ENCODE assay signal across 8 cellular contexts in genomic region chr2:165953655-165954606, GRCh38.
DNase-seq lines count a peak whose midpoint lies in the region; ATAC-seq and TF ChIP-seq lines count a peak whose summit lies in the region.

Gene TTC21B, minus strand, starts transcription at chr2:165953776. Its CDS starts 71 bp downstream, at chr2:165953705.

- peak; percentile 75 for TF ChIP-seq CTCF in AG10803 (conservative IDR thresholded peaks at IDR 0.05; ENCODE audit: low read length)

- H3K4me1 Mint-ChIP-seq in central memory CD8-positive, alpha-beta T cell, result peaks cover 16% of the 10 kb centered on the region

- H3K4me3 Mint-ChIP-seq in central memory CD8-positive, alpha-beta T cell, result no peak within 1 kb of the TSS

- H3K27ac Mint-ChIP-seq in central memory CD8-positive, alpha-beta T cell (ENCODE audit: low read depth), result peak within 1 kb of the TSS; percentile 34

- H3K36me3 Mint-ChIP-seq in central memory CD8-positive, alpha-beta T cell (ENCODE audit: insufficient read depth), result peaks cover 2% of the 10 kb centered on the region

- no peaks in the 10 kb centered on the region for H3K9me3 Mint-ChIP-seq in central memory CD8-positive, alpha-beta T cell

- DNase-seq in AG10803 (ENCODE audit: low read depth), result peak; percentile 94
- peak; percentile 97 for DNase-seq in NCI-H345 treated with DMSO at 0.1 percent for 48 hours (lab: John Stamatoyannopoulos, UW; ENCODE audit: unreplicated experiment)
- peak; percentile 86 to 90 (median 87) for DNase-seq in activated CD4-positive, CD25-positive, alpha-beta regulatory T cell (lab: John Stamatoyannopoulos, UW)
- DNase-seq in central memory CD8-positive, alpha-beta T cell (ENCODE audit: low spot score in 2 of 2), result peak; percentile 85 to 88
- peak; percentile 96 for DNase-seq in iris pigment epithelial cell (ENCODE audit: low read depth)
- DNase-seq in stimulated activated CD4-positive, alpha-beta T cell treated with anti-CD3 and anti-CD28 coated beads, Interleukin-12 subunit alpha, Interleukin-12 subunit beta, amount 100 ng/mL, for 24 hours (ENCODE audit: low read depth in 2 of 2), result peak; percentile 89

- peak within 1 kb of the TSS; percentile 76 for H3K4me3 ChIP-seq in AG10803 (ENCODE audit: low read length)

- ATAC-seq in GM19023 (IDR thresholded peaks at IDR 0.05; ENCODE audit: unreplicated experiment) (peak; percentile 98), HG03280 (IDR thresholded peaks at IDR 0.05; ENCODE audit: unreplicated experiment) (peak; percentile 96)
- ATAC-seq in central memory CD8-positive, alpha-beta T cell (replicated peaks; ENCODE audit: extremely low read depth, poor library complexity, severe bottlenecking), result peak; percentile 92

- no peaks in the 10 kb centered on the region for H3K27me3 Mint-ChIP-seq in central memory CD8-positive, alpha-beta T cell

Comparison
In these comparisons a context has a peak if more than half of its experiments do, and no peak if none do; other contexts are left out.
1. Peak in every context shown above with its lines: DNase-seq, ATAC-seq and H3K4me3 ChIP-seq.